ENCODE assay signal across 8 cellular contexts in the genomic region with DNA sequence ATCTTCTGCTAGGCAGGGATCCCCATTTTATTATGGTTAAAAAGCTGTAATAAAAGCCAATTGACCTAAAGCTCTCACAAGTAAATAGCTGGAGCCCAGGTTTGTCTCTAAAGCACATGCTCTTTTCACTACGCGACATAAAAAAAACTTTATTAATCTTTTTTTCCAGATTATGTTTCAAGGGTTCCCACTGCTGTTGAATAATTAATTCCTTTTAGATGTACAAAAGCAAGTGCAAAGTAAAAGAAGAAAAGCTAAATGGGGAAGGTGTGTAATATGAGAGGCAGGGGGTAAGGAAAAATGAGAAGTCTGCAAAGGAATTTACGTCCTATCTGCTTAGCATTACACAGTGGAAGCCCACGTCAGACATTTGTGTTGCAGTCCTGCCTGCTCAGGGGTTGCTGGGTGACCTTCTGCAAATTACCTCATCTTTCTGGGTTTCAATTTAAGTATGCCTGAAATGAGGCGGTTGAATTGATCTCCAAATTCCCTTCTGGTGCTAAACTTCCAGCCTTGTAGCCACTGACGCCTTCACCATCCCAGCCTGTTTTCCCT. TPM values are rescaled to one million over a fixed set of nuclear protein-coding genes. Genes with fewer than 3 reads are reported as not detected.
DNase-seq lines count a peak whose midpoint lies in the region; ATAC-seq, FAIRE-seq and TF ChIP-seq lines count a peak whose summit lies in the region.

No MANE protein-coding gene starts in this region.

- H2AFZ ChIP-seq in SU-DHL-6 (ENCODE audit: low read depth, low read length, severe bottlenecking): no peak overlapping the region
- peak overlapping the region; percentile 84 for H2AFZ ChIP-seq in HepG2 (ENCODE audit: low read length)

- no peaks in the 10 kb centered on the region for H3K9me2 ChIP-seq in SU-DHL-6 (replicated peaks; ENCODE audit: insufficient read depth, low read length)

- 34% methylated on average over 6 of the region's 6 CpGs for WGBS in HepG2 (ENCODE audit: low lambda C conversion rate)

- H3K4me1 ChIP-seq in CD8-positive, alpha-beta memory T cell (ENCODE audit: insufficient read depth, low read length): peaks cover 64% of the 10 kb centered on the region
- H3K4me1 ChIP-seq in colonic mucosa (no peaks in the 10 kb centered on the region), HepG2 (ENCODE audit: insufficient read depth, low read length) (peaks cover 39% of the 10 kb centered on the region)

- TF ChIP-seq POLR2A in HepG2 (IDR thresholded peaks at IDR 0.05; ENCODE audit: insufficient read depth in 1 of 2, low read depth in 2 of 2, low read length in 2 of 2): no peak

- peak overlapping the region; percentile 89 to 99 (median 98) for H3K4me3 Mint-ChIP-seq in CD8-positive, alpha-beta memory T cell

- no peaks in the 10 kb centered on the region for H3K27me3 Mint-ChIP-seq in CD8-positive, alpha-beta memory T cell

- CTCF ChIA-PET in CD8-positive, alpha-beta memory T cell (lab: Charles Lee): interaction anchor here (0.5 to 1.8 kb wide), 11 partner anchors 14 to 470 kb away, joined by 3 to 5 read pairs (median 3); no protein-coding TSS in a partner anchor
- CTCF ChIA-PET in HepG2 (lab: Yijun Ruan, JAX; ENCODE audit: low intra/inter-chr PET ratio, low total read pairs): no interaction called here

- TF ChIP-seq CTCF in SU-DHL-6 (IDR thresholded peaks at IDR 0.05; ENCODE audit: insufficient read depth, low read length, poor library complexity, severe bottlenecking) (no peak), colonic mucosa (IDR thresholded peaks at IDR 0.05) (no peak), HepG2 (CRISPR knock-in tag; IDR thresholded peaks at IDR 0.05) (no peak)

- intact Hi-C loops in colonic mucosa (cut with DNase I) (no loop called here), HepG2 (cut with micrococcal nuclease; ENCODE audit: unreplicated experiment) (loop anchor here (1.0 kb wide), 1 partner anchor 40 kb away; no protein-coding TSS in a partner anchor)

- no peaks in the 10 kb centered on the region for H3K27me3 ChIP-seq in CD8-positive, alpha-beta memory T cell (ENCODE audit: insufficient read depth, low read length, poor library complexity, severe bottlenecking)
- H3K27me3 ChIP-seq in SU-DHL-6 (ENCODE audit: low read length): no peaks in the 10 kb centered on the region
- H3K27me3 ChIP-seq in colonic mucosa: no peaks in the 10 kb centered on the region
- no peaks in the 10 kb centered on the region; a peak in 1 of 5 replicates for H3K27me3 ChIP-seq in HepG2 (ENCODE audit: control insufficient read depth in 1 of 2, insufficient read depth in 2 of 2, low read length in 2 of 2)

- H3K36me3 ChIP-seq in CD8-positive, alpha-beta memory T cell (ENCODE audit: insufficient read depth, low read length): peaks cover 3% of the 10 kb centered on the region
- H3K36me3 ChIP-seq in SU-DHL-6 (ENCODE audit: low read length): peaks cover 17% of the 10 kb centered on the region; the same call in 1 of the 2 replicates
- no peaks in the 10 kb centered on the region for H3K36me3 ChIP-seq in colonic mucosa
- H3K36me3 ChIP-seq in HepG2 (replicated peaks in 1 of 2; ENCODE audit: control insufficient read depth in 1 of 2, insufficient read depth in 2 of 2, low read length in 2 of 2): 0 out of 5 replicates have a peak, but pooled peaks cover 0 to 2% of the 10 kb centered on the region in 2 experiments

- no peak for TF ChIP-seq RAD21 in HepG2 (CRISPR knock-in tag; IDR thresholded peaks at IDR 0.05)

- H3K9ac ChIP-seq in SU-DHL-6 (ENCODE audit: low read length): peak overlapping the region; percentile 86
- peak overlapping the region; percentile 91 to 92 for H3K9ac ChIP-seq in colonic mucosa (ENCODE audit: low read depth in 2 of 2, low read length in 2 of 2)
- H3K9ac ChIP-seq in HepG2 (ENCODE audit: insufficient read depth, low read depth, low read length): peak overlapping the region; percentile 67

- peaks cover 0 to 2% (median 0%) of the 10 kb centered on the region in 5 donors for H3K9me3 Mint-ChIP-seq in CD8-positive, alpha-beta memory T cell

- H3K27ac ChIP-seq in CD8-positive, alpha-beta memory T cell (ENCODE audit: low read depth, low read length): peak overlapping the region; percentile 100
- H3K27ac ChIP-seq in SU-DHL-6 (ENCODE audit: low read depth, low read length): peak overlapping the region; percentile 84
- peak overlapping the region; percentile 92 for H3K27ac ChIP-seq in colonic mucosa
- peak overlapping the region; percentile 60 for H3K27ac ChIP-seq in HepG2 (ENCODE audit: extremely low read length, insufficient read depth, low read length)

- peaks cover 3 to 24% (median 4%) of the 10 kb centered on the region in 3 donors for H3K36me3 Mint-ChIP-seq in CD8-positive, alpha-beta memory T cell

- in situ Hi-C loops in HepG2 (cut with HindIII; ENCODE audit: extremely low pct_ligation_motif_present, low pct_unique_long_range_greater_than_20kb): loop anchor here (5.0 kb wide), 1 partner anchor 40 kb away; no protein-coding TSS in a partner anchor

- H3K4me1 Mint-ChIP-seq in CD8-positive, alpha-beta memory T cell: peaks cover 54 to 65% (median 64%) of the 10 kb centered on the region in 3 donors

- H3K4me3 ChIP-seq in CD8-positive, alpha-beta memory T cell (ENCODE audit: low read length): peak overlapping the region; percentile 98
- H3K4me3 ChIP-seq in SU-DHL-6 (ENCODE audit: insufficient read depth, low read length, poor library complexity, severe bottlenecking) (peak overlapping the region; percentile 93), colonic mucosa (peak overlapping the region; percentile 33), HepG2 (replicated peaks in 1 of 3; ENCODE audit: insufficient read depth in 1 of 3, low read depth in 2 of 3, low read length in 3 of 3) (peak overlapping the region; percentile 59 to 74 (median 69))

- peaks cover 32% of the 10 kb centered on the region for H3F3A ChIP-seq in SU-DHL-6 (ENCODE audit: insufficient read depth)

- POLR2A ChIA-PET in CD8-positive, alpha-beta memory T cell (lab: Charles Lee): interaction anchor here (0.7 to 3.6 kb wide), 16 partner anchors 16 to 795 kb away, joined by 3 to 48 read pairs (median 5); partner anchors contain the start of gene STAT4
- POLR2A ChIA-PET in HepG2 (lab: Yijun Ruan, JAX): interaction anchor here (0.6 to 6.3 kb wide), 37 partner anchors 9 to 1027 kb away, joined by 3 to 153 read pairs (median 4); partner anchors contain the start of gene CAVIN2

- H3K27ac Mint-ChIP-seq in CD8-positive, alpha-beta memory T cell: peak overlapping the region; percentile 98 to 100 (median 99)

- TF ChIP-seq EP300 in HepG2 (IDR thresholded peaks at IDR 0.05; ENCODE audit: low read depth in 2 of 2, low read length in 2 of 2) (no peak), HepG2 (CRISPR knock-in tag; IDR thresholded peaks at IDR 0.05; ENCODE audit: borderline replicate concordance) (no peak)

- TSS peak; percentile 99 for BruUV-seq in HepG2 (replicated peaks; lab: Mats Ljungman, UMichigan)

- H4K20me1 ChIP-seq in SU-DHL-6 (ENCODE audit: low read depth, low read length) (no peaks in the 10 kb centered on the region), HepG2 (ENCODE audit: insufficient read depth, low read length) (no peaks in the 10 kb centered on the region)

- H3K79me2 ChIP-seq in SU-DHL-6 (ENCODE audit: insufficient read depth, low read length) (peaks cover 34% of the 10 kb centered on the region), HepG2 (ENCODE audit: insufficient read depth, low read length) (peaks cover 4% of the 10 kb centered on the region)

- FAIRE-seq in HepG2 (lab: Jason Lieb, UNC): no peak

- DNase-seq in CD8-positive, alpha-beta memory T cell: peak in 3 of 5 donors; percentile 18 to 73 (median 30)
- DNase-seq in colonic mucosa: no peak
- peak; percentile 59 for DNase-seq in HepG2 (ENCODE audit: low spot score)
- DNase-seq in stimulated activated CD8-positive, alpha-beta memory T cell treated with anti-CD3 and anti-CD28 coated beads, Interleukin-2, amount 100 ng/mL, for 48 hours (ENCODE audit: low read depth in 2 of 2): peak; percentile 14 to 20
- DNase-seq in foreskin melanocyte: no peak

- no peaks in the 10 kb centered on the region for H3K9me3 ChIP-seq in CD8-positive, alpha-beta memory T cell (ENCODE audit: low read length)
- no peaks in the 10 kb centered on the region for H3K9me3 ChIP-seq in SU-DHL-6 (ENCODE audit: insufficient read depth, low read length)
- H3K9me3 ChIP-seq in colonic mucosa: no peaks in the 10 kb centered on the region
- H3K9me3 ChIP-seq in HepG2 (ENCODE audit: low read length): no peaks in the 10 kb centered on the region

- H3K4me2 ChIP-seq in SU-DHL-6 (ENCODE audit: low read depth, low read length, poor library complexity, severe bottlenecking): peak overlapping the region; percentile 99
- peak overlapping the region; percentile 93 for H3K4me2 ChIP-seq in HepG2 (ENCODE audit: low read depth, low read length)

- ATAC-seq in GM19463 (IDR thresholded peaks at IDR 0.05; ENCODE audit: unreplicated experiment): peak; percentile 27
- ATAC-seq in HG03521 (IDR thresholded peaks at IDR 0.05; ENCODE audit: unreplicated experiment): peak; percentile 22
- peak; percentile 52 for ATAC-seq in HepG2

RNA-seq across cellular contexts. Expression of gene NABP1, which starts 0.8 kb away (rescaled TPM):
- 10 to 100 TPM; 44.9 to 48.2 TPM for total RNA-seq in CD8-positive, alpha-beta memory T cell
- 13.9 TPM for polyA plus RNA-seq in CD8-positive, alpha-beta memory T cell
- 10 to 100 TPM; 10.1 to 15.9 TPM for total RNA-seq in colonic mucosa
- total RNA-seq in HepG2 (2016; rRNA removed; fragmentation: Illumina TruSeq; extraction: Trizol): 4.9 and 14.9 TPM in 2 replicates
- total RNA-seq in HepG2 (2016; cell fraction: cytosol; rRNA removed; fragmentation: Illumina TruSeq; extraction: Trizol; ENCODE audit: low read depth): 3.4 and 3.5 TPM in 2 replicates
- 4.9 and 13.0 TPM in 2 replicates for total RNA-seq in HepG2 (2016; cell fraction: insoluble cytoplasmic fraction; rRNA removed; fragmentation: Illumina TruSeq; extraction: Trizol)
- 5.4 and 7.2 TPM in 2 replicates for total RNA-seq in HepG2 (2016; cell fraction: membrane; rRNA removed; fragmentation: Illumina TruSeq; extraction: Trizol)
- 39.0 and 39.1 TPM in 2 replicates for total RNA-seq in HepG2 (2016; cell fraction: nucleus; rRNA removed; fragmentation: Illumina TruSeq; extraction: Trizol)
- 19.8 and 24.2 TPM in 2 replicates for polyA plus RNA-seq in HepG2 (2011; rRNA removed)
- 1.5 and 2.3 TPM in 2 replicates for polyA plus RNA-seq in HepG2 (2011; cell fraction: cytosol; rRNA removed)
- 69.0 and 77.8 TPM in 2 replicates for polyA plus RNA-seq in HepG2 (2011; cell fraction: nucleus; rRNA removed)
- polyA plus RNA-seq in HepG2 (2012): 11.7 and 15.0 TPM in 2 replicates
- polyA plus RNA-seq in HepG2 (2016; cell fraction: cytosol; fragmentation: Illumina TruSeq; extraction: Trizol; ENCODE audit: low read depth): 0.61 and 0.70 TPM in 2 replicates
- 3.6 and 3.9 TPM in 2 replicates for polyA plus RNA-seq in HepG2 (2016; cell fraction: insoluble cytoplasmic fraction; fragmentation: Illumina TruSeq; extraction: Trizol; ENCODE audit: low read depth)
- polyA plus RNA-seq in HepG2 (2016; cell fraction: membrane; fragmentation: Illumina TruSeq; extraction: Trizol; ENCODE audit: low read depth): 1.8 TPM in 2 replicates
- 30.5 and 31.7 TPM in 2 replicates for polyA plus RNA-seq in HepG2 (2016; cell fraction: nucleus; fragmentation: Illumina TruSeq; extraction: Trizol; ENCODE audit: insufficient read depth, low read depth)
- 10.1 and 23.0 TPM in 2 replicates for polyA minus RNA-seq in HepG2 (2011; rRNA and poly(A)+ RNA removed; ENCODE audit: low replicate concordance)
- polyA minus RNA-seq in HepG2 (2011; cell fraction: cytosol; rRNA and poly(A)+ RNA removed): 3.7 and 3.8 TPM in 2 replicates
- polyA minus RNA-seq in HepG2 (2011; cell fraction: nucleus; rRNA and poly(A)+ RNA removed): 225 and 258 TPM in 2 replicates

Comparison
In these comparisons a context has a peak if more than half of its experiments do, and no peak if none do; other contexts are left out.
1. DNase-seq: peak in CD8-positive, alpha-beta memory T cell (3 of 5), HepG2 (single experiment) and stimulated activated CD8-positive, alpha-beta memory T cell treated with anti-CD3 and anti-CD28 coated beads, Interleukin-2, amount 100 ng/mL, for 48 hours (2 of 2); none in colonic mucosa (single experiment) and foreskin melanocyte (single experiment).
2. H3K4me3 ChIP-seq: peak in every context shown above with its lines; median percentile 98 in CD8-positive, alpha-beta memory T cell; 93 in SU-DHL-6; 69 in HepG2; 33 in colonic mucosa.
3. Peak in every context shown above with its lines, with median percentiles within 50 percentile points of each other: H3K27ac ChIP-seq, ATAC-seq and H3K9ac ChIP-seq.